9 cellular contexts compared by ENCODE assay signal in genomic region chr3:58536501-58537411, GRCh38. TPM values are rescaled to one million over a fixed set of nuclear protein-coding genes. Genes with fewer than 3 reads are reported as not detected.
DNase-seq lines count a peak whose midpoint lies in the region; ATAC-seq and TF ChIP-seq lines count a peak whose summit lies in the region.
"Had no signal": no experiment of that assay in that cellular context is flagged by ENCODE, and none has a peak within 500 bp of the region (broad histone marks: within the 10 kb centered on the region; RNA-seq: fewer than 3 reads in every experiment).

ACOX2 (minus strand) TSS chr3:58537190; CDS start chr3:58535106, 2,084 bp downstream.

- H3K9me3 ChIP-seq in AG04450 (ENCODE audit: control insufficient read depth, insufficient read depth, low read length) (no peaks in the 10 kb centered on the region), Panc1 (ENCODE audit: control insufficient read depth, insufficient read depth, low read depth, low read length) (no peaks in the 10 kb centered on the region), osteoblast (ENCODE audit: low read depth, low read length) (no peaks in the 10 kb centered on the region)

- H3K27me3 ChIP-seq in AG04450 (ENCODE audit: control insufficient read depth, insufficient read depth, low read length) (no peaks in the 10 kb centered on the region), Panc1 (ENCODE audit: control insufficient read depth, insufficient read depth, low read length) (no peaks in the 10 kb centered on the region), osteoblast (ENCODE audit: insufficient read depth, low read length) (no peaks in the 10 kb centered on the region)

- H4K20me1 ChIP-seq in osteoblast (ENCODE audit: insufficient read depth, low read length): no peaks in the 10 kb centered on the region

- no TSS peak for BruUV-seq in Panc1 (replicated peaks; lab: Mats Ljungman, UMichigan)

- intact Hi-C loops in Panc1 (cut with micrococcal nuclease; ENCODE audit: unreplicated experiment): no loop called here

- H3K4me2 ChIP-seq in osteoblast (ENCODE audit: insufficient read depth, low read length): peak within 1 kb of the TSS; percentile 87

- DNase-seq in AG04450 (ENCODE audit: low read depth, low spot score) (no peak), Panc1 (ENCODE audit: low read depth, low spot score) (no peak), glomerular visceral epithelial cell (ENCODE audit: extremely low spot score) (peak; percentile 36), osteoblast (ENCODE audit: insufficient read length, low spot score, missing footprints) (peak; percentile 92), foreskin melanocyte (no peak), SKM-1 treated with dmso at 0.1 percent for 144 hours (lab: John Stamatoyannopoulos, UW; ENCODE audit: unreplicated experiment) (no peak), T1000 (lab: John Stamatoyannopoulos, UW) (no peak), NCI-H2107 treated with DMSO at 0.1 percent for 48 hours (lab: John Stamatoyannopoulos, UW; ENCODE audit: unreplicated experiment) (no peak)
- DNase-seq: activated naive CD8-positive, alpha-beta T cell treated with anti-CD3 and anti-CD28 coated beads, Interleukin-2, amount 50 U/mL, for 24 hours had no signal

- in situ Hi-C loops in Panc1 (cut with HindIII; ENCODE audit: low pct_unique_long_range_greater_than_20kb, low sequenced_read_pairs): no loop called here

- H3K36me3 ChIP-seq in Panc1 (ENCODE audit: control insufficient read depth, insufficient read depth, low read length) (no peaks in the 10 kb centered on the region), osteoblast (ENCODE audit: insufficient read depth, low read length) (no peaks in the 10 kb centered on the region)

- peak within 1 kb of the TSS; percentile 97 for H2AFZ ChIP-seq in osteoblast (ENCODE audit: low read length)

- no peaks in the 10 kb centered on the region for H3K79me2 ChIP-seq in osteoblast (ENCODE audit: insufficient read depth, low read length)

- POLR2A ChIA-PET in AG04450 (lab: Yijun Ruan, JAX) (interaction anchor here (0.6 to 1.7 kb wide), 4 partner anchors 10 to 231 kb away, joined by 3 to 6 read pairs (median 4); partner anchors contain the start of genes HTD2 and RPP14), Panc1 (lab: Charles Lee) (no interaction called here)

- ATAC-seq in Panc1: no peak
- ATAC-seq: activated naive CD8-positive, alpha-beta T cell treated with anti-CD3 and anti-CD28 coated beads, Interleukin-2, amount 50 U/mL, for 24 hours had no signal

- peak within 1 kb of the TSS; percentile 33 for H3K27ac ChIP-seq in AG04450 (ENCODE audit: low read depth, low read length)
- H3K27ac ChIP-seq in Panc1 (ENCODE audit: low read length): peak within 1 kb of the TSS; percentile 51; the same call in 1 of the 2 replicates
- peak within 1 kb of the TSS; percentile 60 for H3K27ac ChIP-seq in osteoblast (ENCODE audit: low read depth, low read length)

- TF ChIP-seq CTCF in AG04450 (IDR thresholded peaks at IDR 0.05; ENCODE audit: low read depth, low read length) (no peak), Panc1 (IDR thresholded peaks at IDR 0.05) (no peak), osteoblast (IDR thresholded peaks at IDR 0.05; ENCODE audit: extremely low read depth, low read depth, low read length) (no peak)

- CTCF ChIA-PET in AG04450 (lab: Charles Lee): interaction anchor here (0.8 to 2.3 kb wide), 6 partner anchors 11 to 231 kb away, joined by 4 to 20 read pairs (median 6); partner anchors contain the start of genes HTD2, KCTD6 and RPP14
- CTCF ChIA-PET in Panc1 (lab: Charles Lee): interaction anchor here (0.6 kb wide), 1 partner anchor 31 kb away, joined by 7 read pairs; no protein-coding TSS in a partner anchor

- H3K4me3 ChIP-seq in AG04450 (ENCODE audit: low read depth, low read length) (peak within 1 kb of the TSS; percentile 59), Panc1 (ENCODE audit: low read depth in 2 of 2, low read length in 2 of 2) (no peak within 1 kb of the TSS), osteoblast (ENCODE audit: insufficient read depth, low read length) (peak within 1 kb of the TSS; percentile 68)

- H3K4me1 ChIP-seq in Panc1 (ENCODE audit: control insufficient read depth, insufficient read depth, low read length) (no peaks in the 10 kb centered on the region; the same call in 1 of the 2 replicates), osteoblast (ENCODE audit: insufficient read depth, low read length) (peaks cover 20% of the 10 kb centered on the region)

RNA-seq across cellular contexts. Expression of gene ACOX2, which starts in this region (rescaled TPM):
- 27.8 and 30.8 TPM in 2 replicates for polyA plus RNA-seq in AG04450 (2011; rRNA removed)
- polyA minus RNA-seq in AG04450 (2011; rRNA and poly(A)+ RNA removed): 29.7 and 40.5 TPM in 2 replicates
- 3.2 TPM for total RNA-seq in Panc1 (2021; ENCODE audit: unreplicated experiment)
- 3.3 TPM for polyA plus RNA-seq in Panc1 (2012; ENCODE audit: insufficient read length)
- total RNA-seq in osteoblast: 28.6 and 29.8 TPM in 2 replicates

Comparison
In these comparisons a context has a peak if more than half of its experiments do, and no peak if none do; other contexts are left out.
1. DNase-seq: peak in glomerular visceral epithelial cell (single experiment) and osteoblast (single experiment); none in AG04450 (single experiment), Panc1 (single experiment), foreskin melanocyte (single experiment), SKM-1 treated with dmso at 0.1 percent for 144 hours (single experiment), T1000 (single experiment) and NCI-H2107 treated with DMSO at 0.1 percent for 48 hours (single experiment).
2. H3K4me3 ChIP-seq: peak in AG04450 (single experiment) and osteoblast (single experiment); none in Panc1 (0 of 2).
3. Peak in every context shown above with its lines, with median percentiles within 50 percentile points of each other: H3K27ac ChIP-seq.